ENCODE assay signal across 1 cellular context in the genomic region with DNA sequence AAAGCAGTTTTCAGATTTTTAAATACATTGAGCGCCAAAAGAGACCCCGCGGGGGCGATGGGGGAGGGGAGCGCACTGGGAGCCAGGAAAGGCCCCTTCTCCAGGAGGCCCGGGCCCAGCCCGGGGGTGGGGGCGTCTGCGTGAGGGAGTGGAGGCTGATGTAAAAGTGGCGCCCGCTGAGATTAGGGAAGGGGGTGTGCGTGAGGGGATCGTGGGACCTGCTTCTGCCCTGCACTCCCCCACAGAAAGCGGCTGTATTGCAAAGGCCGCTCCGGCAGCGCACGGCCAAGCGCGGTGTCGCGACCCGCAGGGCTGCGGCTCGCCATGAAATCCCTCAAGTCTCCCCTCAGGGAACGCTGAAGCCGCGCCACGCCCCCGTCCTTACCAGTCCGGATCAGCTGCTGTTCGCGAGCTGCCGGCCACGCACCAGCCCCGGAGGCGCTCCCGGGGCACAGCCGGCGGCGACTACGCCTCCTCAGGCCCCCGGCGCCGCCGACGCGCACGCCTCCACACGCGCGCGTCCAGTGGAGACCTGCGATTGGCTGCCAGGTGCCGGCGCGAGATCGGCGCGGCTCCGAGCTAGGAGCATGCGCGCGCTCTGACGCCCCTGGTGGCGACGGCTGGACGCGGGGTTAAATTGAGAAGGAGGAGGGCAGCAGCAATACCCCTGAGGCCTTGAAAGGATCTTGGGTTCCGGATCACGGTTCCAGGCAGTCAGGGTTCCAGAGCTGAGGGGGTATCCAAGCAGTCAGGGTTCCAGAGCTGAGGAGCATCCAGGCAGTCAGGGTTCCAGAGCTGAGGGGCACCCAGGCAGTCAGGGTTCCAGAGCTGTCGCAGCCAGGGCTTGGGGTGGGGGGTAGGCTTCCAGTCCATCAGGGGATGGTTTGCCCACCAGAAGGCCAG.
TF ChIP-seq lines count a peak whose summit lies in the region.

Gene ZNF280B, minus strand, starts transcription at position 469 of the 903 bp plus-strand sequence. CDS start 19,344 bp downstream, outside the sequence.

TF ChIP-seq in HepG2, 621 proteins besides CTCF, POLR2A, EP300 and RAD21 (continued from another document and continues in another):
- TF ChIP-seq NFAT5 (CRISPR knock-in tag; IDR thresholded peaks at IDR 0.05) (peak; percentile 42; the same call in 1 of the 2 replicates), AGO1 (IDR thresholded peaks at IDR 0.05; ENCODE audit: low read depth, low read length, poor library complexity, severe bottlenecking) (peak; percentile 79), BRCA1 (CRISPR knock-in tag; IDR thresholded peaks at IDR 0.05) (no peak), SMAD9 (CRISPR knock-in tag; IDR thresholded peaks at IDR 0.05) (no peak), ZNF543 (CRISPR knock-in tag; IDR thresholded peaks at IDR 0.05) (no peak; the same call in 1 of the 2 replicates), ZNF607 (CRISPR knock-in tag; IDR thresholded peaks at IDR 0.05; ENCODE audit: borderline replicate concordance) (peak; percentile 44; the same call in 1 of the 2 replicates), ZNF230 (CRISPR knock-in tag; IDR thresholded peaks at IDR 0.05) (no peak), RAD51 (IDR thresholded peaks at IDR 0.05; ENCODE audit: borderline replicate concordance) (no peak), MXI1 (IDR thresholded peaks at IDR 0.05; ENCODE audit: borderline replicate concordance, low read depth, low read length) (peak; percentile 81; the same call in 1 of the 3 replicates), DNMT1 (CRISPR knock-in tag; IDR thresholded peaks at IDR 0.05) (no peak), ZNF850 (CRISPR knock-in tag; conservative IDR thresholded peaks at IDR 0.05) (no peak), CBX5 (CRISPR knock-in tag; IDR thresholded peaks at IDR 0.05; ENCODE audit: borderline replicate concordance) (0 out of 2 replicates have a peak, but pooled peaks have one; percentile 30), FOSL1 (CRISPR knock-in tag; IDR thresholded peaks at IDR 0.05; ENCODE audit: borderline replicate concordance) (no peak), ZNF260 (CRISPR knock-in tag; IDR thresholded peaks at IDR 0.05; ENCODE audit: borderline replicate concordance, low read depth) (no peak), ZFP90 (CRISPR knock-in tag; IDR thresholded peaks at IDR 0.05; ENCODE audit: borderline replicate concordance) (no peak), HNRNPUL1 (IDR thresholded peaks at IDR 0.05; ENCODE audit: low read depth, low read length) (no peak), PTBP1 (IDR thresholded peaks at IDR 0.05; ENCODE audit: low read depth, low read length, poor library complexity, severe bottlenecking) (no peak), CERS6 (CRISPR knock-in tag; IDR thresholded peaks at IDR 0.05) (no peak), ZNF138 (CRISPR knock-in tag; IDR thresholded peaks at IDR 0.05; ENCODE audit: low read depth) (0 out of 2 replicates have a peak, but pooled peaks have one; percentile 77), ZNF550 (CRISPR knock-in tag; IDR thresholded peaks at IDR 0.05; ENCODE audit: borderline replicate concordance) (no peak), FOXA3 (CRISPR knock-in tag; IDR thresholded peaks at IDR 0.05) (no peak; the same call in 1 of the 2 replicates), SMC3 (IDR thresholded peaks at IDR 0.05; ENCODE audit: low read length) (no peak), EHMT2 (IDR thresholded peaks at IDR 0.05; ENCODE audit: borderline replicate concordance, low read depth, low read length) (no peak), HNRNPLL (IDR thresholded peaks at IDR 0.05; ENCODE audit: low read depth, low read length, poor library complexity, severe bottlenecking) (peak; percentile 70), KLF9 (CRISPR knock-in tag; IDR thresholded peaks at IDR 0.05; ENCODE audit: low read depth) (0 out of 2 replicates have a peak, but pooled peaks have one; percentile 38), E2F5 (CRISPR knock-in tag; conservative IDR thresholded peaks at IDR 0.05) (peak; percentile 82), TRIM24 (CRISPR knock-in tag; IDR thresholded peaks at IDR 0.05) (no peak), HMG20A (CRISPR knock-in tag; IDR thresholded peaks at IDR 0.05; ENCODE audit: borderline replicate concordance) (no peak), SMAD3 (CRISPR knock-in tag; IDR thresholded peaks at IDR 0.05) (no peak), ZNF777 (CRISPR knock-in tag; IDR thresholded peaks at IDR 0.05) (no peak), ZFP37 (CRISPR knock-in tag; IDR thresholded peaks at IDR 0.05; ENCODE audit: borderline replicate concordance) (no peak), ZNF776 (CRISPR knock-in tag; IDR thresholded peaks at IDR 0.05) (no peak; the same call in 1 of the 2 replicates), NFRKB (IDR thresholded peaks at IDR 0.05) (no peak), TBX2 (CRISPR knock-in tag; IDR thresholded peaks at IDR 0.05; ENCODE audit: borderline replicate concordance) (peak; percentile 81)
- TF ChIP-seq, protein P1, sequence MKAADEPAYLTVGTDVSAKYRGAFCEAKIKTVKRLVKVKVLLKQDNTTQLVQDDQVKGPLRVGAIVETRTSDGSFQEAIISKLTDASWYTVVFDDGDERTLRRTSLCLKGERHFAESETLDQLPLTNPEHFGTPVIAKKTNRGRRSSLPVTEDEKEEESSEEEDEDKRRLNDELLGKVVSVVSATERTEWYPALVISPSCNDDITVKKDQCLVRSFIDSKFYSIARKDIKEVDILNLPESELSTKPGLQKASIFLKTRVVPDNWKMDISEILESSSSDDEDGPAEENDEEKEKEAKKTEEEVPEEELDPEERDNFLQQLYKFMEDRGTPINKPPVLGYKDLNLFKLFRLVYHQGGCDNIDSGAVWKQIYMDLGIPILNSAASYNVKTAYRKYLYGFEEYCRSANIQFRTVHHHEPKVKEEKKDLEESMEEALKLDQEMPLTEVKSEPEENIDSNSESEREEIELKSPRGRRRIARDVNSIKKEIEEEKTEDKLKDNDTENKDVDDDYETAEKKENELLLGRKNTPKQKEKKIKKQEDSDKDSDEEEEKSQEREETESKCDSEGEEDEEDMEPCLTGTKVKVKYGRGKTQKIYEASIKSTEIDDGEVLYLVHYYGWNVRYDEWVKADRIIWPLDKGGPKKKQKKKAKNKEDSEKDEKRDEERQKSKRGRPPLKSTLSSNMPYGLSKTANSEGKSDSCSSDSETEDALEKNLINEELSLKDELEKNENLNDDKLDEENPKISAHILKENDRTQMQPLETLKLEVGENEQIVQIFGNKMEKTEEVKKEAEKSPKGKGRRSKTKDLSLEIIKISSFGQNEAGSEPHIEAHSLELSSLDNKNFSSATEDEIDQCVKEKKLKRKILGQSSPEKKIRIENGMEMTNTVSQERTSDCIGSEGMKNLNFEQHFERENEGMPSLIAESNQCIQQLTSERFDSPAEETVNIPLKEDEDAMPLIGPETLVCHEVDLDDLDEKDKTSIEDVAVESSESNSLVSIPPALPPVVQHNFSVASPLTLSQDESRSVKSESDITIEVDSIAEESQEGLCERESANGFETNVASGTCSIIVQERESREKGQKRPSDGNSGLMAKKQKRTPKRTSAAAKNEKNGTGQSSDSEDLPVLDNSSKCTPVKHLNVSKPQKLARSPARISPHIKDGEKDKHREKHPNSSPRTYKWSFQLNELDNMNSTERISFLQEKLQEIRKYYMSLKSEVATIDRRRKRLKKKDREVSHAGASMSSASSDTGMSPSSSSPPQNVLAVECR (CRISPR knock-in tag; IDR thresholded peaks at IDR 0.05; ENCODE audit: borderline replicate concordance), result peak; percentile 93
- TF ChIP-seq, protein P2, sequence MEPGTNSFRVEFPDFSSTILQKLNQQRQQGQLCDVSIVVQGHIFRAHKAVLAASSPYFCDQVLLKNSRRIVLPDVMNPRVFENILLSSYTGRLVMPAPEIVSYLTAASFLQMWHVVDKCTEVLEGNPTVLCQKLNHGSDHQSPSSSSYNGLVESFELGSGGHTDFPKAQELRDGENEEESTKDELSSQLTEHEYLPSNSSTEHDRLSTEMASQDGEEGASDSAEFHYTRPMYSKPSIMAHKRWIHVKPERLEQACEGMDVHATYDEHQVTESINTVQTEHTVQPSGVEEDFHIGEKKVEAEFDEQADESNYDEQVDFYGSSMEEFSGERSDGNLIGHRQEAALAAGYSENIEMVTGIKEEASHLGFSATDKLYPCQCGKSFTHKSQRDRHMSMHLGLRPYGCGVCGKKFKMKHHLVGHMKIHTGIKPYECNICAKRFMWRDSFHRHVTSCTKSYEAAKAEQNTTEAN (CRISPR knock-in tag; conservative IDR thresholded peaks at IDR 0.05), result no peak
- TF ChIP-seq, protein P3, sequence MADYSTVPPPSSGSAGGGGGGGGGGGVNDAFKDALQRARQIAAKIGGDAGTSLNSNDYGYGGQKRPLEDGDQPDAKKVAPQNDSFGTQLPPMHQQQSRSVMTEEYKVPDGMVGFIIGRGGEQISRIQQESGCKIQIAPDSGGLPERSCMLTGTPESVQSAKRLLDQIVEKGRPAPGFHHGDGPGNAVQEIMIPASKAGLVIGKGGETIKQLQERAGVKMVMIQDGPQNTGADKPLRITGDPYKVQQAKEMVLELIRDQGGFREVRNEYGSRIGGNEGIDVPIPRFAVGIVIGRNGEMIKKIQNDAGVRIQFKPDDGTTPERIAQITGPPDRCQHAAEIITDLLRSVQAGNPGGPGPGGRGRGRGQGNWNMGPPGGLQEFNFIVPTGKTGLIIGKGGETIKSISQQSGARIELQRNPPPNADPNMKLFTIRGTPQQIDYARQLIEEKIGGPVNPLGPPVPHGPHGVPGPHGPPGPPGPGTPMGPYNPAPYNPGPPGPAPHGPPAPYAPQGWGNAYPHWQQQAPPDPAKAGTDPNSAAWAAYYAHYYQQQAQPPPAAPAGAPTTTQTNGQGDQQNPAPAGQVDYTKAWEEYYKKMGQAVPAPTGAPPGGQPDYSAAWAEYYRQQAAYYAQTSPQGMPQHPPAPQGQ (CRISPR knock-in tag; IDR thresholded peaks at IDR 0.05; ENCODE audit: borderline replicate concordance), result no peak
- TF ChIP-seq, protein P4, sequence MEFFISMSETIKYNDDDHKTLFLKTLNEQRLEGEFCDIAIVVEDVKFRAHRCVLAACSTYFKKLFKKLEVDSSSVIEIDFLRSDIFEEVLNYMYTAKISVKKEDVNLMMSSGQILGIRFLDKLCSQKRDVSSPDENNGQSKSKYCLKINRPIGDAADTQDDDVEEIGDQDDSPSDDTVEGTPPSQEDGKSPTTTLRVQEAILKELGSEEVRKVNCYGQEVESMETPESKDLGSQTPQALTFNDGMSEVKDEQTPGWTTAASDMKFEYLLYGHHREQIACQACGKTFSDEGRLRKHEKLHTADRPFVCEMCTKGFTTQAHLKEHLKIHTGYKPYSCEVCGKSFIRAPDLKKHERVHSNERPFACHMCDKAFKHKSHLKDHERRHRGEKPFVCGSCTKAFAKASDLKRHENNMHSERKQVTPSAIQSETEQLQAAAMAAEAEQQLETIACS (CRISPR knock-in tag; IDR thresholded peaks at IDR 0.05), result peak; percentile 89
- TF ChIP-seq, protein P5, sequence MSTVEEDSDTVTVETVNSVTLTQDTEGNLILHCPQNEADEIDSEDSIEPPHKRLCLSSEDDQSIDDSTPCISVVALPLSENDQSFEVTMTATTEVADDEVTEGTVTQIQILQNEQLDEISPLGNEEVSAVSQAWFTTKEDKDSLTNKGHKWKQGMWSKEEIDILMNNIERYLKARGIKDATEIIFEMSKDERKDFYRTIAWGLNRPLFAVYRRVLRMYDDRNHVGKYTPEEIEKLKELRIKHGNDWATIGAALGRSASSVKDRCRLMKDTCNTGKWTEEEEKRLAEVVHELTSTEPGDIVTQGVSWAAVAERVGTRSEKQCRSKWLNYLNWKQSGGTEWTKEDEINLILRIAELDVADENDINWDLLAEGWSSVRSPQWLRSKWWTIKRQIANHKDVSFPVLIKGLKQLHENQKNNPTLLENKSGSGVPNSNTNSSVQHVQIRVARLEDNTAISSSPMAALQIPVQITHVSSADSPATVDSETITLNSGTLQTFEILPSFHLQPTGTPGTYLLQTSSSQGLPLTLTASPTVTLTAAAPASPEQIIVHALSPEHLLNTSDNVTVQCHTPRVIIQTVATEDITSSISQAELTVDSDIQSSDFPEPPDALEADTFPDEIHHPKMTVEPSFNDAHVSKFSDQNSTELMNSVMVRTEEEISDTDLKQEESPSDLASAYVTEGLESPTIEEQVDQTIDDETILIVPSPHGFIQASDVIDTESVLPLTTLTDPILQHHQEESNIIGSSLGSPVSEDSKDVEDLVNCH (CRISPR knock-in tag; IDR thresholded peaks at IDR 0.05), result no peak
